ENCODE assay signal across 1 cellular context in the genomic region with DNA sequence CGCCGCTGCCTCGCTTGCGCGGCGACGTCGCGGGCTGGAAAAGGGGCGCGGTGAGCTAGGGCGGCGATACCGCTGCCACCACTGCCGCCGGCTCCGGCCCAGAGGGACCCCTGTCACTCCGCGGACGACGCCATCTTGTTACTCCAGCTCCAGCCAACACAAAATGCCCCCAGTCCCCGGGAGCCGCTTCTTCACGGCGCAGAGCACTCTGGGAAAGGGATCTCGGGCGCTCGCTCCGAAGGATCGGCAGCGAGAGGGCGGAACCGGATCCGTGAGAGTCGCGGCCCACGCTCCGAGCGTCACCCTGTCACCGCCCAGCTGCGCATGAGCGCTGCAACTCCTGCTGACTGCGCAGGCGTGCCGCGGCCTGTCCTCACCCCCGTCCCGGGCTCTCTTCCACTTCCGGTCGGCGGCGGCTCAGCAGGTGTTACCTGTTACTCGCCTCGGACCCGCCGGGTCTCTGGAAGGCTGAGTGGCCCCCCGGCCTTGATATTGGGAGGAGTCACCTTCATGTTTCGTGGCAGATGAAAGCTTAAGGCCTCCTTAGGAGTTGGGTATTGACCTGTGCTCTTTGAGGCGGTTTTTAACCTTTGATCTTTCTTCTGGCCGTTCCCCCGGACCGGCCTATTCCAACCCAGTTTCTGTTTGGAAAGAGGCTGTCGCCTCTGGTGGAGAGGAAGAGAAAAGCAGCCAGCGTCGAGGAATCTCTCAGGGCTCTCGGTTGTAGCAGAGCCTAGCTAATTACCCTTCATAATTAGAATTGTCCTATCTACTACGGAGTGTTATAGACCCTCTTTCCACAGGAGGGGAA.
TF ChIP-seq lines count a peak whose summit lies in the region.

CSNK1A1 (minus strand) TSS at position 213 of the 811 bp plus-strand sequence. CDS start 475 bp downstream, outside the sequence.

TF ChIP-seq in K562, 482 proteins besides CTCF, POLR2A, EP300 and RAD21 (continued from another document and continues in another):
- TF ChIP-seq, protein P1, sequence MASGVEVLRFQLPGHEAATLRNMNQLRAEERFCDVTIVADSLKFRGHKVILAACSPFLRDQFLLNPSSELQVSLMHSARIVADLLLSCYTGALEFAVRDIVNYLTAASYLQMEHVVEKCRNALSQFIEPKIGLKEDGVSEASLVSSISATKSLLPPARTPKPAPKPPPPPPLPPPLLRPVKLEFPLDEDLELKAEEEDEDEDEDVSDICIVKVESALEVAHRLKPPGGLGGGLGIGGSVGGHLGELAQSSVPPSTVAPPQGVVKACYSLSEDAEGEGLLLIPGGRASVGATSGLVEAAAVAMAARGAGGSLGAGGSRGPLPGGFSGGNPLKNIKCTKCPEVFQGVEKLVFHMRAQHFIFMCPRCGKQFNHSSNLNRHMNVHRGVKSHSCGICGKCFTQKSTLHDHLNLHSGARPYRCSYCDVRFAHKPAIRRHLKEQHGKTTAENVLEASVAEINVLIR (CRISPR knock-in tag; IDR thresholded peaks at IDR 0.05): peak; percentile 63
- no peak for TF ChIP-seq FOXO4 (CRISPR knock-in tag; IDR thresholded peaks at IDR 0.05)
- TF ChIP-seq PRPF4 (IDR thresholded peaks at IDR 0.05; ENCODE audit: insufficient read depth, low read depth, low read length, poor library complexity, severe bottlenecking): no peak
- peak; percentile 94 for TF ChIP-seq LEF1 (IDR thresholded peaks at IDR 0.05)
- TF ChIP-seq FOSL1 (tag; conservative IDR thresholded peaks at IDR 0.05): peak; percentile 19; the same call in 1 of the 2 replicates
- TF ChIP-seq SMAD4 (CRISPR knock-in tag; conservative IDR thresholded peaks at IDR 0.05): peak; percentile 58; the same call in 1 of the 2 replicates
- peak; percentile 58; the same call in 1 of the 2 replicates for TF ChIP-seq ZNF175 (CRISPR knock-in tag; IDR thresholded peaks at IDR 0.05; ENCODE audit: low read depth)
- TF ChIP-seq TBL1XR1 (IDR thresholded peaks at IDR 0.05; ENCODE audit: low read length in 2 of 2): 0 out of 4 replicates have a peak, but pooled peaks of 1 of the 2 experiments have one; percentile 11
- peak; percentile 67 for TF ChIP-seq KDM5B (IDR thresholded peaks at IDR 0.05; ENCODE audit: insufficient replicate concordance, low read depth, low read length)
- TF ChIP-seq BRF2 (IDR thresholded peaks at IDR 0.05; ENCODE audit: borderline replicate concordance, insufficient read depth, insufficient read length): no peak
- TF ChIP-seq, protein P2, sequence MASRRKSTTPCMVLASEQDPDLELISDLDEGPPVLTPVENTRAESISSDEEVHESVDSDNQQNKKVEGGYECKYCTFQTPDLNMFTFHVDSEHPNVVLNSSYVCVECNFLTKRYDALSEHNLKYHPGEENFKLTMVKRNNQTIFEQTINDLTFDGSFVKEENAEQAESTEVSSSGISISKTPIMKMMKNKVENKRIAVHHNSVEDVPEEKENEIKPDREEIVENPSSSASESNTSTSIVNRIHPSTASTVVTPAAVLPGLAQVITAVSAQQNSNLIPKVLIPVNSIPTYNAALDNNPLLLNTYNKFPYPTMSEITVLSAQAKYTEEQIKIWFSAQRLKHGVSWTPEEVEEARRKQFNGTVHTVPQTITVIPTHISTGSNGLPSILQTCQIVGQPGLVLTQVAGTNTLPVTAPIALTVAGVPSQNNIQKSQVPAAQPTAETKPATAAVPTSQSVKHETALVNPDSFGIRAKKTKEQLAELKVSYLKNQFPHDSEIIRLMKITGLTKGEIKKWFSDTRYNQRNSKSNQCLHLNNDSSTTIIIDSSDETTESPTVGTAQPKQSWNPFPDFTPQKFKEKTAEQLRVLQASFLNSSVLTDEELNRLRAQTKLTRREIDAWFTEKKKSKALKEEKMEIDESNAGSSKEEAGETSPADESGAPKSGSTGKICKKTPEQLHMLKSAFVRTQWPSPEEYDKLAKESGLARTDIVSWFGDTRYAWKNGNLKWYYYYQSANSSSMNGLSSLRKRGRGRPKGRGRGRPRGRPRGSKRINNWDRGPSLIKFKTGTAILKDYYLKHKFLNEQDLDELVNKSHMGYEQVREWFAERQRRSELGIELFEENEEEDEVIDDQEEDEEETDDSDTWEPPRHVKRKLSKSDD (conservative IDR thresholded peaks at IDR 0.05; ENCODE audit: low read length): 0 out of 2 replicates have a peak, but pooled peaks have one; percentile 56
- peak in 1 of 2 experiments; percentile 68; a peak in 1 of 4 replicates for TF ChIP-seq KDM4B (IDR thresholded peaks at IDR 0.05; ENCODE audit: borderline replicate concordance in 2 of 2, low read depth in 1 of 2)
- TF ChIP-seq CGGBP1 (CRISPR knock-in tag; IDR thresholded peaks at IDR 0.05): 0 out of 2 replicates have a peak, but pooled peaks have one; percentile 59
- peak; percentile 24; the same call in 1 of the 2 replicates for TF ChIP-seq ZBTB9 (CRISPR knock-in tag; IDR thresholded peaks at IDR 0.05)
- TF ChIP-seq FOXK1 (CRISPR knock-in tag; IDR thresholded peaks at IDR 0.05; ENCODE audit: borderline replicate concordance): peak; percentile 64; the same call in 1 of the 2 replicates
- no peak for TF ChIP-seq DLX4 (CRISPR knock-in tag; IDR thresholded peaks at IDR 0.05)
- TF ChIP-seq ADNP (tag; IDR thresholded peaks at IDR 0.05): no peak
- TF ChIP-seq, protein P3, sequence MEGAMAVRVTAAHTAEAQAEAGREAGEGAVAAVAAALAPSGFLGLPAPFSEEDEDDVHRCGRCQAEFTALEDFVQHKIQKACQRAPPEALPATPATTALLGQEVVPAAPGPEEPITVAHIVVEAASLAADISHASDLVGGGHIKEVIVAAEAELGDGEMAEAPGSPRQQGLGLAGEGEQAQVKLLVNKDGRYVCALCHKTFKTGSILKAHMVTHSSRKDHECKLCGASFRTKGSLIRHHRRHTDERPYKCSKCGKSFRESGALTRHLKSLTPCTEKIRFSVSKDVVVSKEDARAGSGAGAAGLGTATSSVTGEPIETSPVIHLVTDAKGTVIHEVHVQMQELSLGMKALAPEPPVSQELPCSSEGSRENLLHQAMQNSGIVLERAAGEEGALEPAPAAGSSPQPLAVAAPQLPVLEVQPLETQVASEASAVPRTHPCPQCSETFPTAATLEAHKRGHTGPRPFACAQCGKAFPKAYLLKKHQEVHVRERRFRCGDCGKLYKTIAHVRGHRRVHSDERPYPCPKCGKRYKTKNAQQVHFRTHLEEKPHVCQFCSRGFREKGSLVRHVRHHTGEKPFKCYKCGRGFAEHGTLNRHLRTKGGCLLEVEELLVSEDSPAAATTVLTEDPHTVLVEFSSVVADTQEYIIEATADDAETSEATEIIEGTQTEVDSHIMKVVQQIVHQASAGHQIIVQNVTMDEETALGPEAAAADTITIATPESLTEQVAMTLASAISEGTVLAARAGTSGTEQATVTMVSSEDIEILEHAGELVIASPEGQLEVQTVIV (CRISPR knock-in tag; IDR thresholded peaks at IDR 0.05; ENCODE audit: borderline replicate concordance): no peak
- TF ChIP-seq, protein P4, sequence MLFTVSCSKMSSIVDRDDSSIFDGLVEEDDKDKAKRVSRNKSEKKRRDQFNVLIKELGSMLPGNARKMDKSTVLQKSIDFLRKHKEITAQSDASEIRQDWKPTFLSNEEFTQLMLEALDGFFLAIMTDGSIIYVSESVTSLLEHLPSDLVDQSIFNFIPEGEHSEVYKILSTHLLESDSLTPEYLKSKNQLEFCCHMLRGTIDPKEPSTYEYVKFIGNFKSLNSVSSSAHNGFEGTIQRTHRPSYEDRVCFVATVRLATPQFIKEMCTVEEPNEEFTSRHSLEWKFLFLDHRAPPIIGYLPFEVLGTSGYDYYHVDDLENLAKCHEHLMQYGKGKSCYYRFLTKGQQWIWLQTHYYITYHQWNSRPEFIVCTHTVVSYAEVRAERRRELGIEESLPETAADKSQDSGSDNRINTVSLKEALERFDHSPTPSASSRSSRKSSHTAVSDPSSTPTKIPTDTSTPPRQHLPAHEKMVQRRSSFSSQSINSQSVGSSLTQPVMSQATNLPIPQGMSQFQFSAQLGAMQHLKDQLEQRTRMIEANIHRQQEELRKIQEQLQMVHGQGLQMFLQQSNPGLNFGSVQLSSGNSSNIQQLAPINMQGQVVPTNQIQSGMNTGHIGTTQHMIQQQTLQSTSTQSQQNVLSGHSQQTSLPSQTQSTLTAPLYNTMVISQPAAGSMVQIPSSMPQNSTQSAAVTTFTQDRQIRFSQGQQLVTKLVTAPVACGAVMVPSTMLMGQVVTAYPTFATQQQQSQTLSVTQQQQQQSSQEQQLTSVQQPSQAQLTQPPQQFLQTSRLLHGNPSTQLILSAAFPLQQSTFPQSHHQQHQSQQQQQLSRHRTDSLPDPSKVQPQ (CRISPR knock-in tag; IDR thresholded peaks at IDR 0.05; ENCODE audit: borderline replicate concordance): no peak
- TF ChIP-seq, protein P5, sequence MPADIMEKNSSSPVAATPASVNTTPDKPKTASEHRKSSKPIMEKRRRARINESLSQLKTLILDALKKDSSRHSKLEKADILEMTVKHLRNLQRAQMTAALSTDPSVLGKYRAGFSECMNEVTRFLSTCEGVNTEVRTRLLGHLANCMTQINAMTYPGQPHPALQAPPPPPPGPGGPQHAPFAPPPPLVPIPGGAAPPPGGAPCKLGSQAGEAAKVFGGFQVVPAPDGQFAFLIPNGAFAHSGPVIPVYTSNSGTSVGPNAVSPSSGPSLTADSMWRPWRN (IDR thresholded peaks at IDR 0.05; ENCODE audit: low read depth): no peak
- peak; percentile 93 for TF ChIP-seq NR2C1 (IDR thresholded peaks at IDR 0.05)
- TF ChIP-seq NR2C1 (tag; IDR thresholded peaks at IDR 0.05): peak; percentile 96
- TF ChIP-seq BMI1 (IDR thresholded peaks at IDR 0.05; ENCODE audit: low read length): no peak
- TF ChIP-seq ZNF696 (CRISPR knock-in tag; conservative IDR thresholded peaks at IDR 0.05): no peak
- TF ChIP-seq E2F6 (IDR thresholded peaks at IDR 0.05; ENCODE audit: borderline replicate concordance in 1 of 2, extremely low read depth in 1 of 2, insufficient read depth in 1 of 2, insufficient read length in 1 of 2, low read depth in 1 of 2, low read length in 1 of 2, poor library complexity in 1 of 2, severe bottlenecking in 1 of 2): peak; percentile 34 to 42
- TF ChIP-seq MTA3 (IDR thresholded peaks at IDR 0.05; ENCODE audit: borderline replicate concordance): peak; percentile 67; the same call in 1 of the 2 replicates
- no peak for TF ChIP-seq STAG1 (CRISPR knock-in tag; IDR thresholded peaks at IDR 0.05; ENCODE audit: borderline replicate concordance)
- TF ChIP-seq TAF7 (tag; IDR thresholded peaks at IDR 0.05): peak; percentile 89
- peak; percentile 76 for TF ChIP-seq TBP (optimal IDR thresholded peaks at IDR 0.05; ENCODE audit: low read depth, low read length)
- peak; percentile 62 to 77; a peak in 3 of 4 replicates for TF ChIP-seq MNT (conservative IDR thresholded peaks at IDR 0.05)
- TF ChIP-seq GTF2F1 (IDR thresholded peaks at IDR 0.05; ENCODE audit: low read depth, low read length): no peak; the same call in none of the 2 replicates
- peak; percentile 90 for TF ChIP-seq EP400 (IDR thresholded peaks at IDR 0.05)
- peak; percentile 50 for TF ChIP-seq ZBED1 (IDR thresholded peaks at IDR 0.05)
